31 cellular contexts compared by ENCODE assay signal in genomic region chr18:58468191-58468590, GRCh38.
"Had no signal": no experiment of that assay in that cellular context is flagged by ENCODE, and none has a peak within 500 bp of the region (broad histone marks: within the 10 kb centered on the region; RNA-seq: fewer than 3 reads in every experiment).

No MANE protein-coding gene starts in this region.

- H3K36me3 Mint-ChIP-seq: activated CD4-positive, alpha-beta memory T cell treated with anti-CD3 and anti-CD28 coated beads for 36 hours; activated CD8-positive, alpha-beta memory T cell treated with anti-CD3 and anti-CD28 coated beads, Interleukin-2, amount 10 ng/mL, durations not matched to agents 7 days and 5 days; activated naive CD4-positive, alpha-beta T cell treated with anti-CD3 and anti-CD28 coated beads, Interleukin-2, amount 50 U/mL, for 24 hours; brain had no signal

- H3K4me1 Mint-ChIP-seq: activated B cell treated with CpG ODN at 0.5 μM for 24 hours; activated CD4-positive, alpha-beta T cell treated with anti-CD3 and anti-CD28 coated beads, Interleukin-2, amount 10 ng/mL, durations not matched to agents 24 days and 14 days; activated CD8-positive, alpha-beta memory T cell treated with anti-CD3 and anti-CD28 coated beads, Interleukin-2, amount 10 ng/mL, durations not matched to agents 7 days and 5 days; activated naive CD4-positive, alpha-beta T cell treated with anti-CD3 and anti-CD28 coated beads, Interleukin-2, amount 50 U/mL, for 24 hours; activated naive CD8-positive, alpha-beta T cell treated with anti-CD3 and anti-CD28 coated beads, Interleukin-2, amount 10 ng/mL, durations not matched to agents 7 days and 5 days; T-helper 17 cell had no signal

- H3K27ac ChIP-seq: ascending aorta, colonic mucosa, esophagus muscularis mucosa, WERI-Rb-1 had no signal

- FAIRE-seq: endometrium, endothelial cell of umbilical vein had no signal

- H3K4me3 ChIP-seq: ascending aorta, colonic mucosa, esophagus muscularis mucosa had no signal

- H3K9me3 ChIP-seq: ascending aorta, colonic mucosa, esophagus muscularis mucosa had no signal

- DNase-seq: activated B cell treated with CpG ODN at 0.5 μM for 24 hours; activated CD4-positive, alpha-beta memory T cell treated with anti-CD3 and anti-CD28 coated beads for 36 hours; activated CD4-positive, alpha-beta T cell treated with anti-CD3 and anti-CD28 coated beads, Interleukin-2, amount 10 ng/mL, durations not matched to agents 24 days and 14 days; activated CD8-positive, alpha-beta memory T cell treated with anti-CD3 and anti-CD28 coated beads, Interleukin-2, amount 10 ng/mL, durations not matched to agents 7 days and 5 days; activated CD8-positive, alpha-beta memory T cell treated with anti-CD3 and anti-CD28 coated beads, Interleukin-2, amount 50 U/mL, for 4 hours; activated CD8-positive, alpha-beta T cell treated with anti-CD3 and anti-CD28 coated beads, Interleukin-2, amount 10 ng/mL, durations not matched to agents 7 days and 5 days; activated effector memory CD4-positive, alpha-beta T cell treated with anti-CD3 and anti-CD28 coated beads, Interleukin-2, amount 50 U/mL, for 16 hours; activated naive CD4-positive, alpha-beta T cell treated with anti-CD3 and anti-CD28 coated beads for 36 hours; activated naive CD8-positive, alpha-beta T cell treated with anti-CD3 and anti-CD28 coated beads, Interleukin-2, amount 10 ng/mL, durations not matched to agents 7 days and 5 days; activated T-cell treated with anti-CD3 and anti-CD28 coated beads, Interleukin-2, amount 50 U/mL, for 1 hour; activated T-cell treated with anti-CD3 and anti-CD28 coated beads, Interleukin-2, amount 50 U/mL, for 48 hours; caudate nucleus; colonic mucosa; effector CD8-positive, alpha-beta T cell; erythroblast; foreskin melanocyte; head of caudate nucleus; T-helper 1 cell; T-helper 17 cell; T1000; WERI-Rb-1 had no signal

- ATAC-seq: activated CD4-positive, CD25-positive, alpha-beta regulatory T cell treated with anti-CD3 and anti-CD28 coated beads, Interleukin-2, amount 50 U/mL, for 24 hours; activated CD8-positive, alpha-beta memory T cell treated with anti-CD3 and anti-CD28 coated beads, Interleukin-2, amount 10 ng/mL, durations not matched to agents 7 days and 5 days; activated CD8-positive, alpha-beta T cell treated with anti-CD3 and anti-CD28 coated beads, Interleukin-2, amount 10 ng/mL, durations not matched to agents 7 days and 5 days; T-helper 17 cell had no signal

- H3K27me3 ChIP-seq: ascending aorta, colonic mucosa, esophagus muscularis mucosa had no signal

- H3K36me3 ChIP-seq: ascending aorta, colonic mucosa, esophagus muscularis mucosa, WERI-Rb-1 had no signal

- H3K4me3 Mint-ChIP-seq: activated B cell treated with CpG ODN at 0.5 μM for 24 hours; activated CD4-positive, alpha-beta memory T cell treated with anti-CD3 and anti-CD28 coated beads for 36 hours; activated CD4-positive, alpha-beta T cell treated with anti-CD3 and anti-CD28 coated beads, Interleukin-2, amount 10 ng/mL, durations not matched to agents 24 days and 14 days; activated CD8-positive, alpha-beta memory T cell treated with anti-CD3 and anti-CD28 coated beads, Interleukin-2, amount 10 ng/mL, durations not matched to agents 7 days and 5 days; activated CD8-positive, alpha-beta T cell treated with anti-CD3 and anti-CD28 coated beads, Interleukin-2, amount 10 ng/mL, durations not matched to agents 7 days and 5 days; activated naive CD4-positive, alpha-beta T cell treated with anti-CD3 and anti-CD28 coated beads for 36 hours; activated naive CD4-positive, alpha-beta T cell treated with anti-CD3 and anti-CD28 coated beads, Interleukin-2, amount 50 U/mL, for 24 hours; activated naive CD8-positive, alpha-beta T cell treated with anti-CD3 and anti-CD28 coated beads, Interleukin-2, amount 10 ng/mL, durations not matched to agents 7 days and 5 days; activated T-helper 1 cell treated with anti-CD3 and anti-CD28 coated beads, Interleukin-12 subunit alpha, Interleukin-12 subunit beta, Interleukin-2, Interleukin-4 antibody, amounts not matched to agents 30 ng/mL and 10 ng/mL and 1 ng/mL, durations not matched to agents 14 hours and 24 hours and 36 hours; brain; T-helper 17 cell; T-helper 2 cell treated with Interferon-gamma antibody and Interleukin-4, amounts not matched to agents 5 μg/mL and 100 μg/mL, for 36 hours had no signal

- H3K27ac Mint-ChIP-seq: activated B cell treated with CpG ODN at 0.5 μM for 24 hours; activated CD4-positive, alpha-beta memory T cell treated with anti-CD3 and anti-CD28 coated beads for 36 hours; activated CD4-positive, alpha-beta T cell treated with anti-CD3 and anti-CD28 coated beads, Interleukin-2, amount 10 ng/mL, durations not matched to agents 24 days and 14 days; activated CD8-positive, alpha-beta memory T cell treated with anti-CD3 and anti-CD28 coated beads, Interleukin-2, amount 10 ng/mL, durations not matched to agents 7 days and 5 days; activated CD8-positive, alpha-beta T cell treated with anti-CD3 and anti-CD28 coated beads, Interleukin-2, amount 10 ng/mL, durations not matched to agents 7 days and 5 days; activated naive CD4-positive, alpha-beta T cell treated with anti-CD3 and anti-CD28 coated beads for 36 hours; activated naive CD4-positive, alpha-beta T cell treated with anti-CD3 and anti-CD28 coated beads, Interleukin-2, amount 50 U/mL, for 24 hours; activated naive CD8-positive, alpha-beta T cell treated with anti-CD3 and anti-CD28 coated beads, Interleukin-2, amount 10 ng/mL, durations not matched to agents 7 days and 5 days; activated T-helper 1 cell treated with anti-CD3 and anti-CD28 coated beads, Interleukin-12 subunit alpha, Interleukin-12 subunit beta, Interleukin-2, Interleukin-4 antibody, amounts not matched to agents 30 ng/mL and 10 ng/mL and 1 ng/mL, durations not matched to agents 14 hours and 24 hours and 36 hours; activated T-helper 2 cell treated with anti-CD3 and anti-CD28 coated beads, Interferon-gamma antibody, Interleukin-2, Interleukin-4, amounts not matched to agents 10 μg/mL and 5 μg/mL and 100 μg/mL, durations not matched to agents 14 hours and 24 hours and 36 hours; brain; T-helper 17 cell; T-helper 2 cell treated with Interferon-gamma antibody and Interleukin-4, amounts not matched to agents 5 μg/mL and 100 μg/mL, for 36 hours had no signal

- H3K4me1 ChIP-seq: ascending aorta, colonic mucosa, esophagus muscularis mucosa had no signal
